In genomic region chr12:88156075-88156654, GRCh38 we compare ENCODE assay signal across 15 cellular contexts. TPM values are rescaled to one million over a fixed set of nuclear protein-coding genes. Genes with fewer than 3 reads are reported as not detected.
DNase-seq lines count a peak whose midpoint lies in the region; ATAC-seq and TF ChIP-seq lines count a peak whose summit lies in the region.
"Had no signal": no experiment of that assay in that cellular context is flagged by ENCODE, and none has a peak within 500 bp of the region (broad histone marks: within the 10 kb centered on the region; RNA-seq: fewer than 3 reads in every experiment).

No MANE protein-coding gene starts in this region.

- H4K5ac ChIP-seq in H9 (ENCODE audit: insufficient read length, low read depth, low read length), result no peak overlapping the region

- peak overlapping the region; percentile 61 to 68 (median 65); a peak in 4 of 7 replicates for H3K27ac Mint-ChIP-seq in H9
- H3K27ac Mint-ChIP-seq in T-helper 17 cell, result peak overlapping the region; percentile 43
- H3K27ac Mint-ChIP-seq in stimulated activated effector memory CD8-positive, alpha-beta T cell treated with anti-CD3 and anti-CD28 coated beads, Interleukin-12 subunit alpha, Interleukin-12 subunit beta, amount 100 ng/mL, for 72 hours, result peak overlapping the region; percentile 43
- H3K27ac Mint-ChIP-seq: CD4-positive, CD25-positive, alpha-beta regulatory T cell had no signal

- H3K4ac ChIP-seq in H9 (ENCODE audit: low read depth, low read length), result no peak overlapping the region

- no peak overlapping the region for H2BK120ac ChIP-seq in H9 (ENCODE audit: low read depth, low read length, poor library complexity, severe bottlenecking)

- H3K79me1 ChIP-seq in H9 (ENCODE audit: insufficient read depth, low read depth, low read length, poor library complexity, severe bottlenecking), result no peaks in the 10 kb centered on the region

- no peak for ATAC-seq in T-helper 17 cell
- ATAC-seq in left colon, result peak; percentile 98
- no peak for ATAC-seq in stimulated activated effector memory CD8-positive, alpha-beta T cell treated with anti-CD3 and anti-CD28 coated beads, Interleukin-12 subunit alpha, Interleukin-12 subunit beta, amount 100 ng/mL, for 72 hours
- ATAC-seq: HepG2 had no signal

- DNase-seq in H9 (no peak), T-helper 17 cell (no peak), left colon (no peak), HAP-1 (ENCODE audit: low spot score in 2 of 2) (no peak), NCI-H2227 treated with DMSO at 0.1 percent for 48 hours (lab: John Stamatoyannopoulos, UW) (no peak), UCSD-AML1 (lab: John Stamatoyannopoulos, UW; ENCODE audit: unreplicated experiment) (no peak)
- no peak for DNase-seq in stimulated activated effector memory CD8-positive, alpha-beta T cell treated with anti-CD3 and anti-CD28 coated beads, Interleukin-12 subunit alpha, Interleukin-12 subunit beta, amount 100 ng/mL, for 72 hours (ENCODE audit: low spot score in 2 of 2)
- DNase-seq: ACHN; CD4-positive, CD25-positive, alpha-beta regulatory T cell; DMS53; GF-D8; GOT3; HCEC 1CT had no signal

- H4K91ac ChIP-seq in H9 (ENCODE audit: insufficient read length, low read depth, low read length), result no peak overlapping the region

- H4K8ac ChIP-seq in H9 (replicated peaks; ENCODE audit: insufficient read length, low read depth, low read length), result no peak overlapping the region

- in situ Hi-C loops in HAP-1 (cut with MboI; ENCODE audit: low sequenced_read_pairs), result no loop called here

- no peak overlapping the region for H3K18ac ChIP-seq in H9 (ENCODE audit: insufficient read length, low read depth, low read length)

- no peak overlapping the region for H3K4me2 ChIP-seq in H9 (ENCODE audit: insufficient read depth, insufficient read length, low read length)
- H3K4me2 ChIP-seq: BLaER1 treated with 17β-estradiol and CSF1 and Interleukin-3, amounts not matched to agents 10 nM and 100 nM had no signal

- H3K9me3 Mint-ChIP-seq in H9, result no peaks in the 10 kb centered on the region
- H3K9me3 Mint-ChIP-seq in stimulated activated effector memory CD8-positive, alpha-beta T cell treated with anti-CD3 and anti-CD28 coated beads, Interleukin-12 subunit alpha, Interleukin-12 subunit beta, amount 100 ng/mL, for 72 hours, result no peaks in the 10 kb centered on the region
- H3K9me3 Mint-ChIP-seq: CD4-positive, CD25-positive, alpha-beta regulatory T cell had no signal

- no peaks in the 10 kb centered on the region for H3K36me3 ChIP-seq in HAP-1 (replicated peaks)

- H3K23me2 ChIP-seq in H9 (ENCODE audit: insufficient read length, low read depth, low read length, poor library complexity, severe bottlenecking), result no peaks in the 10 kb centered on the region

- no peak overlapping the region for H2BK20ac ChIP-seq in H9 (ENCODE audit: low read depth, low read length, poor library complexity, severe bottlenecking)

- no CpG with 5 or more reads among the region's 1 CpG for WGBS in H9 (ENCODE audit: extremely low coverage, insufficient read length, low lambda C conversion rate)

- H2BK12ac ChIP-seq in H9 (ENCODE audit: insufficient read length, low read depth, low read length), result no peak overlapping the region

- H3K14ac ChIP-seq in H9 (ENCODE audit: insufficient read depth, low read length), result no peak overlapping the region

- no peak overlapping the region for H3K4me3 ChIP-seq in HAP-1
- H3K4me3 ChIP-seq: BLaER1 treated with 17β-estradiol and CSF1 and Interleukin-3, amounts not matched to agents 10 nM and 100 nM had no signal

- no peak overlapping the region for H3K9ac ChIP-seq in H9 (ENCODE audit: extremely low read depth, insufficient read length, low read length)
- H3K9ac ChIP-seq: BLaER1 treated with 17β-estradiol and CSF1 and Interleukin-3, amounts not matched to agents 10 nM and 100 nM had no signal

- H3K9me3 ChIP-seq in H9 (ENCODE audit: control insufficient read depth, low read depth, low read length) (no peaks in the 10 kb centered on the region), T-helper 17 cell (ENCODE audit: control insufficient read depth, low read length, poor library complexity, severe bottlenecking) (no peaks in the 10 kb centered on the region), HAP-1 (no peaks in the 10 kb centered on the region)
- H3K9me3 ChIP-seq: BLaER1 treated with 17β-estradiol and CSF1 and Interleukin-3, amounts not matched to agents 10 nM and 100 nM had no signal

- H2AFZ ChIP-seq in H9 (ENCODE audit: low read length), result no peak overlapping the region

- no peak overlapping the region for H2BK15ac ChIP-seq in H9 (ENCODE audit: low read depth, low read length)

- H3K4me3 Mint-ChIP-seq in H9 (no peak overlapping the region), T-helper 17 cell (no peak overlapping the region)
- H3K4me3 Mint-ChIP-seq in stimulated activated effector memory CD8-positive, alpha-beta T cell treated with anti-CD3 and anti-CD28 coated beads, Interleukin-12 subunit alpha, Interleukin-12 subunit beta, amount 100 ng/mL, for 72 hours, result no peak overlapping the region
- H3K4me3 Mint-ChIP-seq: CD4-positive, CD25-positive, alpha-beta regulatory T cell had no signal

- intact Hi-C loops in left colon (cut with DNase I, micrococcal nuclease), result no loop called here

- no peak overlapping the region for H3K23ac ChIP-seq in H9 (ENCODE audit: insufficient read length, low read depth, low read length)

- H4K20me1 ChIP-seq in H9 (ENCODE audit: control insufficient read depth, insufficient read depth, insufficient read length), result no peaks in the 10 kb centered on the region

- no peaks in the 10 kb centered on the region for H3K27me3 Mint-ChIP-seq in H9 (ENCODE audit: low read depth)
- no peaks in the 10 kb centered on the region for H3K27me3 Mint-ChIP-seq in T-helper 17 cell
- H3K27me3 Mint-ChIP-seq: CD4-positive, CD25-positive, alpha-beta regulatory T cell had no signal

- peaks cover 2% of the 10 kb centered on the region; the same call in 1 of the 2 replicates for H3K4me1 ChIP-seq in H9 (ENCODE audit: insufficient read depth, low read length)
- H3K4me1 ChIP-seq in HAP-1, result no peaks in the 10 kb centered on the region; the same call in 1 of the 2 replicates
- H3K4me1 ChIP-seq: BLaER1 treated with 17β-estradiol and CSF1 and Interleukin-3, amounts not matched to agents 10 nM and 100 nM had no signal

- TF ChIP-seq CTCF in H9 (conservative IDR thresholded peaks at IDR 0.05), result no peak

- H3K4me1 Mint-ChIP-seq in H9, result peaks cover 31 to 38% of the 10 kb centered on the region in 2 experiments
- peaks cover 13% of the 10 kb centered on the region for H3K4me1 Mint-ChIP-seq in T-helper 17 cell
- peaks cover 7% of the 10 kb centered on the region for H3K4me1 Mint-ChIP-seq in stimulated activated effector memory CD8-positive, alpha-beta T cell treated with anti-CD3 and anti-CD28 coated beads, Interleukin-12 subunit alpha, Interleukin-12 subunit beta, amount 100 ng/mL, for 72 hours

- no peak overlapping the region for H2BK5ac ChIP-seq in H9 (ENCODE audit: insufficient read length, low read length)

- H3K27me3 ChIP-seq in H9 (ENCODE audit: insufficient read depth, low read length), result no peaks in the 10 kb centered on the region
- H3K27me3 ChIP-seq in HAP-1 (ENCODE audit: low read depth), result no peaks in the 10 kb centered on the region
- H3K27me3 ChIP-seq: BLaER1 treated with 17β-estradiol and CSF1 and Interleukin-3, amounts not matched to agents 10 nM and 100 nM had no signal

- H3K36me3 Mint-ChIP-seq in H9 (ENCODE audit: insufficient read depth in 1 of 3, low read depth in 3 of 3) (peaks cover 0 to 9% (median 0%) of the 10 kb centered on the region in 3 experiments; a peak in 1 of 7 replicates), T-helper 17 cell (ENCODE audit: low read depth) (no peaks in the 10 kb centered on the region)
- H3K36me3 Mint-ChIP-seq in stimulated activated effector memory CD8-positive, alpha-beta T cell treated with anti-CD3 and anti-CD28 coated beads, Interleukin-12 subunit alpha, Interleukin-12 subunit beta, amount 100 ng/mL, for 72 hours, result peaks cover 27% of the 10 kb centered on the region

- H3K56ac ChIP-seq in H9 (ENCODE audit: insufficient read length, low read depth, low read length), result no peak overlapping the region

- no peak overlapping the region for H3T11ph ChIP-seq in H9 (ENCODE audit: low read length)

- no peaks in the 10 kb centered on the region for H3K79me2 ChIP-seq in H9 (ENCODE audit: insufficient read depth, low read length)

- H2AK5ac ChIP-seq in H9 (ENCODE audit: insufficient read length, low read length), result no peak overlapping the region

- no peak overlapping the region for H3K27ac ChIP-seq in H9 (ENCODE audit: insufficient read length, low read depth, low read length)
- H3K27ac ChIP-seq: BLaER1 treated with 17β-estradiol and CSF1 and Interleukin-3, amounts not matched to agents 10 nM and 100 nM had no signal

RNA-seq across cellular contexts. Expression of gene TMTC3, which starts 14.1 kb away (rescaled TPM):
- 37.7 and 40.1 TPM in 2 replicates for total RNA-seq in H9 (2021)
- total RNA-seq in T-helper 17 cell, result 1 to 10 TPM; 5.6 to 6.0 TPM
- 10 to 100 TPM; 13.0 to 15.2 TPM for total RNA-seq in left colon

RNA-seq across cellular contexts. Expression of gene CEP290, which starts 14.3 kb away (rescaled TPM):
- total RNA-seq in H9 (2021) (10.0 and 12.8 TPM in 2 replicates), T-helper 17 cell (10 to 100 TPM; 16.0 to 18.9 TPM), left colon (1 to 10 TPM; 8.5 to 9.7 TPM)
